In the genomic region with DNA sequence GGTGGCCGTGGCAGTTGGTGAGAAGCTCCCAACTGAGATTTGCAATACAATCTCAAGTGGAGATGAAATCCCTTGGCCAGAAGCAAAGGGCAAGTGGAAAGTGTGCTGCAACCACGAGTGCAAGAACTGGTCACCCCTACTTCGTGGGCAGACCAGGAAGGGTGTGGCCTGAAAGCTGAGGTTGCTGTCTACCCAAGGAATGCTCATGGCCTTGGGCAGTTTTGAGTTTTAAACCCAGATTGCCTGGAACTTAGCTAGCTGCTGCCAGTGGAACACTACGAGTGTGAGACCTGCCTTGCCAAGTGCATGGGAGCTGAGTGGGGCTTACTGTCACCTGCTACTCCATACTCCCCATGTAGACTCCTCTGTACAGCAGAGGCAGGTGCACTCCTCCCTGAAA, we compare ENCODE assay signal across 26 cellular contexts.
DNase-seq lines count a peak whose midpoint lies in the region; ATAC-seq and TF ChIP-seq lines count a peak whose summit lies in the region.
"Had no signal": no experiment of that assay in that cellular context is flagged by ENCODE, and none has a peak within 500 bp of the region (broad histone marks: within the 10 kb centered on the region; RNA-seq: fewer than 3 reads in every experiment).

No MANE protein-coding gene starts in this region.

- TF ChIP-seq CTCF in MCF 10A (IDR thresholded peaks at IDR 0.05; ENCODE audit: unreplicated experiment) (no peak), breast epithelium (IDR thresholded peaks at IDR 0.05) (no peak), PC-9 (conservative IDR thresholded peaks at IDR 0.05) (no peak), epithelial cell of esophagus (IDR thresholded peaks at IDR 0.05; ENCODE audit: insufficient read depth, low read depth, low read length, missing control alignments) (no peak)

- H3K36me3 Mint-ChIP-seq in MCF 10A (ENCODE audit: insufficient read depth, unreplicated experiment): no peaks in the 10 kb centered on the region
- H3K36me3 Mint-ChIP-seq: CD14-positive monocyte; CD8-positive, alpha-beta memory T cell had no signal

- no peaks in the 10 kb centered on the region for H3K9me3 Mint-ChIP-seq in MCF 10A (ENCODE audit: unreplicated experiment)

- TF ChIP-seq POLR2A in breast epithelium (IDR thresholded peaks at IDR 0.05): no peak

- H3K27ac ChIP-seq in breast epithelium: no peak overlapping the region
- no peak overlapping the region for H3K27ac ChIP-seq in PC-9
- H3K27ac ChIP-seq: SJSA1 had no signal

- H3K9me2 ChIP-seq in PC-9 (ENCODE audit: insufficient read depth): no peaks in the 10 kb centered on the region; the same call in 1 of the 2 replicates

- H3F3A ChIP-seq in PC-9 (ENCODE audit: insufficient read depth, low read depth): no peaks in the 10 kb centered on the region

- no peak overlapping the region for H2AFZ ChIP-seq in PC-9

- H3K4me1 Mint-ChIP-seq in MCF 10A (ENCODE audit: insufficient read depth, unreplicated experiment): peaks cover 4% of the 10 kb centered on the region
- H3K4me1 Mint-ChIP-seq: CD14-positive monocyte; CD8-positive, alpha-beta memory T cell had no signal

- ATAC-seq in sciatic nerve (no peak), GM18519 (IDR thresholded peaks at IDR 0.05; ENCODE audit: low FRiP score, unreplicated experiment) (no peak)
- ATAC-seq: Right ventricle myocardium inferior had no signal

- CTCF ChIA-PET in MCF 10A (lab: Yijun Ruan, JAX) (no interaction called here), PC-9 (lab: Charles Lee) (no interaction called here)

- no peaks in the 10 kb centered on the region for H3K27me3 Mint-ChIP-seq in MCF 10A (ENCODE audit: insufficient read depth, unreplicated experiment)
- H3K27me3 Mint-ChIP-seq: CD8-positive, alpha-beta memory T cell had no signal

- DNase-seq in MCF 10A (ENCODE audit: unreplicated experiment) (peak; percentile 47), breast epithelium (ENCODE audit: low spot score in 2 of 2) (no peak), PC-9 (peak in 1 of 2 experiments; percentile 43), epithelial cell of esophagus (ENCODE audit: low read depth) (peak; percentile 31), sciatic nerve (ENCODE audit: low spot score) (no peak), NCI-H1436 (lab: John Stamatoyannopoulos, UW) (no peak)
- DNase-seq: 8988T; ACHN; BE2C; CD8-positive, alpha-beta memory T cell; DMS 273 treated with DMSO at 0.1 percent for 48 hours; DND-41; GDM1; H9; KBM-7; MM.1S; NCI-H1417; NCI-H1694 treated with DMSO at 0.1 percent for 48 hours; NCI-H2081; NCI-H2227 treated with DMSO at 0.1 percent for 48 hours; NCI-H510A; NCI-H69 had no signal

- BruUV-seq in MCF 10A (replicated peaks; lab: Mats Ljungman, UMichigan) (no TSS peak), PC-9 (replicated peaks; lab: Mats Ljungman, UMichigan) (no TSS peak)

- H3K79me2 ChIP-seq in PC-9 (ENCODE audit: low read depth): no peaks in the 10 kb centered on the region

- POLR2A ChIA-PET in MCF 10A (lab: Yijun Ruan, JAX): no interaction called here
- POLR2A ChIA-PET in PC-9 (lab: Charles Lee; ENCODE audit: unreplicated experiment): no interaction called here

- H3K4me1 ChIP-seq in breast epithelium: no peaks in the 10 kb centered on the region
- 0 out of 2 replicates have a peak, but pooled peaks cover 14% of the 10 kb centered on the region for H3K4me1 ChIP-seq in PC-9 (replicated peaks; ENCODE audit: insufficient read depth)
- H3K4me1 ChIP-seq: BE2C, SJSA1 had no signal

- H3K9me3 ChIP-seq in breast epithelium: peaks cover 0 to 10% of the 10 kb centered on the region in 2 donors
- no peaks in the 10 kb centered on the region for H3K9me3 ChIP-seq in PC-9 (ENCODE audit: insufficient read depth, low read depth)
- H3K9me3 ChIP-seq: BE2C, SJSA1 had no signal

- intact Hi-C loops in MCF 10A (cut with micrococcal nuclease) (no loop called here), breast epithelium (cut with DNase I; ENCODE audit: low total_unique reads) (no loop called here), PC-9 (cut with micrococcal nuclease; ENCODE audit: unreplicated experiment) (no loop called here), sciatic nerve (cut with DNase I) (no loop called here)

- H3K4me2 ChIP-seq in PC-9: 0 out of 2 replicates have a peak overlapping the region, but pooled peaks have one; percentile 12

- no peak overlapping the region for H3K4me3 Mint-ChIP-seq in MCF 10A (ENCODE audit: unreplicated experiment)
- H3K4me3 Mint-ChIP-seq: CD14-positive monocyte; CD8-positive, alpha-beta memory T cell; H9 had no signal

- H4K20me1 ChIP-seq in PC-9 (ENCODE audit: insufficient read depth): no peaks in the 10 kb centered on the region

- H3K4me3 ChIP-seq in breast epithelium: no peak overlapping the region
- no peak overlapping the region for H3K4me3 ChIP-seq in PC-9
- no peak overlapping the region for H3K4me3 ChIP-seq in epithelial cell of esophagus (ENCODE audit: low read length)
- H3K4me3 ChIP-seq: SJSA1 had no signal

- H3K27me3 ChIP-seq in breast epithelium (no peaks in the 10 kb centered on the region), PC-9 (ENCODE audit: insufficient read depth, low read depth) (no peaks in the 10 kb centered on the region)
- H3K27me3 ChIP-seq: BE2C, SJSA1 had no signal

- peak overlapping the region; percentile 47 for H3K27ac Mint-ChIP-seq in MCF 10A (ENCODE audit: low read depth, unreplicated experiment)
- H3K27ac Mint-ChIP-seq: CD14-positive monocyte; CD8-positive, alpha-beta memory T cell had no signal

- H3K36me3 ChIP-seq in breast epithelium (no peaks in the 10 kb centered on the region), PC-9 (ENCODE audit: low read depth) (no peaks in the 10 kb centered on the region)
- H3K36me3 ChIP-seq: BE2C, SJSA1 had no signal

Comparison
In these comparisons a context has a peak if more than half of its experiments do, and no peak if none do; other contexts are left out.
1. DNase-seq: peak in MCF 10A (single experiment) and epithelial cell of esophagus (single experiment); none in breast epithelium (0 of 2), sciatic nerve (single experiment) and NCI-H1436 (single experiment).